In genomic region chr9:87076825-87077224, GRCh38 we compare ENCODE assay signal across 10 cellular contexts.
"Had no signal": no experiment of that assay in that cellular context is flagged by ENCODE, and none has a peak within 500 bp of the region (broad histone marks: within the 10 kb centered on the region; RNA-seq: fewer than 3 reads in every experiment).

No MANE protein-coding gene starts in this region.

- H3K27me3 Mint-ChIP-seq: activated CD4-positive, alpha-beta memory T cell treated with anti-CD3 and anti-CD28 coated beads, Interleukin-2, amount 10 ng/mL, durations not matched to agents 7 days and 5 days; stimulated activated naive CD8-positive, alpha-beta T cell treated with anti-CD3 and anti-CD28 coated beads, Interleukin-15, Interleukin-2, amounts not matched to agents 100 ng/mL and 50 ng/mL, for 24 hours had no signal

- ATAC-seq: upper lobe of right lung had no signal

- DNase-seq: activated CD4-positive, alpha-beta memory T cell treated with anti-CD3 and anti-CD28 coated beads, Interleukin-2, amount 10 ng/mL, durations not matched to agents 7 days and 5 days; activated T-cell treated with anti-CD3 and anti-CD28 coated beads, Interleukin-2, amount 50 U/mL, for 48 hours; gastrocnemius medialis; kidney; stimulated activated CD4-positive, alpha-beta T cell treated with anti-CD3 and anti-CD28 coated beads, Interleukin-4, amount 100 ng/mL, for 24 hours; T-helper 1 cell; testis; upper lobe of right lung had no signal

- H3K4me1 Mint-ChIP-seq: activated CD4-positive, alpha-beta memory T cell treated with anti-CD3 and anti-CD28 coated beads, Interleukin-2, amount 10 ng/mL, durations not matched to agents 7 days and 5 days had no signal

- H3K27ac Mint-ChIP-seq: activated CD4-positive, alpha-beta memory T cell treated with anti-CD3 and anti-CD28 coated beads, Interleukin-2, amount 10 ng/mL, durations not matched to agents 7 days and 5 days; stimulated activated naive CD8-positive, alpha-beta T cell treated with anti-CD3 and anti-CD28 coated beads, Interleukin-15, Interleukin-2, amounts not matched to agents 100 ng/mL and 50 ng/mL, for 24 hours had no signal

- H3K4me3 ChIP-seq: gastrocnemius medialis, testis, upper lobe of right lung had no signal

- H3K4me3 Mint-ChIP-seq: activated CD4-positive, alpha-beta memory T cell treated with anti-CD3 and anti-CD28 coated beads, Interleukin-2, amount 10 ng/mL, durations not matched to agents 7 days and 5 days; stimulated activated naive CD8-positive, alpha-beta T cell treated with anti-CD3 and anti-CD28 coated beads, Interleukin-15, Interleukin-2, amounts not matched to agents 100 ng/mL and 50 ng/mL, for 24 hours had no signal

- H3K36me3 ChIP-seq: gastrocnemius medialis, upper lobe of right lung had no signal

- H3K9me3 ChIP-seq: gastrocnemius medialis, testis, upper lobe of right lung had no signal

- H3K27ac ChIP-seq: gastrocnemius medialis, testis, upper lobe of right lung, VCaP had no signal

- H3K4me1 ChIP-seq: gastrocnemius medialis, testis, upper lobe of right lung had no signal

- H3K27me3 ChIP-seq: gastrocnemius medialis, testis, upper lobe of right lung had no signal
